ENCODE assay signal across 20 cellular contexts in genomic region chr19:33000510-33000909, GRCh38. TPM values are rescaled to one million over a fixed set of nuclear protein-coding genes. Genes with fewer than 3 reads are reported as not detected.
DNase-seq lines count a peak whose midpoint lies in the region; ATAC-seq and FAIRE-seq lines count a peak whose summit lies in the region.
"Had no signal": no experiment of that assay in that cellular context is flagged by ENCODE, and none has a peak within 500 bp of the region (broad histone marks: within the 10 kb centered on the region; RNA-seq: fewer than 3 reads in every experiment).

No MANE protein-coding gene starts in this region.

- H3K27ac ChIP-seq in KOPT-K1 (ENCODE audit: low read depth, low read length, poor library complexity, severe bottlenecking) = peak overlapping the region; percentile 53
- H3K27ac ChIP-seq: gastroesophageal sphincter, sigmoid colon, SK-N-MC, vagina had no signal

- no peaks in the 10 kb centered on the region for H3K9me3 ChIP-seq in KOPT-K1 (ENCODE audit: insufficient read depth, low read length, poor library complexity, severe bottlenecking)
- H3K9me3 ChIP-seq: gastroesophageal sphincter, sigmoid colon, vagina had no signal

- FAIRE-seq in HTR-8/SVneo (lab: Jason Lieb, UNC) = no peak

- H3K4me1 Mint-ChIP-seq in activated naive CD4-positive, alpha-beta T cell treated with anti-CD3 and anti-CD28 coated beads for 36 hours (ENCODE audit: low read depth) = peaks cover 6% of the 10 kb centered on the region
- H3K4me1 Mint-ChIP-seq in activated T-helper 2 cell treated with anti-CD3 and anti-CD28 coated beads, Interferon-gamma antibody, Interleukin-2, Interleukin-4, amounts not matched to agents 10 μg/mL and 5 μg/mL and 100 μg/mL, durations not matched to agents 14 hours and 24 hours and 36 hours (ENCODE audit: low read depth) = peaks cover 7% of the 10 kb centered on the region
- H3K4me1 Mint-ChIP-seq in stimulated activated naive CD8-positive, alpha-beta T cell treated with anti-CD3 and anti-CD28 coated beads, Interleukin-15, amount 100 ng/mL, for 72 hours = peaks cover 15% of the 10 kb centered on the region

- CTCF ChIA-PET in activated naive CD4-positive, alpha-beta T cell treated with anti-CD3 and anti-CD28 coated beads for 36 hours (lab: Charles Lee) = no interaction called here

- intact Hi-C loops in activated naive CD4-positive, alpha-beta T cell treated with anti-CD3 and anti-CD28 coated beads for 36 hours (cut with micrococcal nuclease) = no loop called here
- intact Hi-C loops in activated T-helper 2 cell treated with anti-CD3 and anti-CD28 coated beads, Interferon-gamma antibody, Interleukin-2, Interleukin-4, amounts not matched to agents 10 μg/mL and 5 μg/mL and 100 μg/mL, durations not matched to agents 14 hours and 24 hours and 36 hours (cut with micrococcal nuclease) = no loop called here

- no peaks in the 10 kb centered on the region for H3K27me3 Mint-ChIP-seq in activated naive CD4-positive, alpha-beta T cell treated with anti-CD3 and anti-CD28 coated beads for 36 hours (ENCODE audit: low read depth)
- no peaks in the 10 kb centered on the region for H3K27me3 Mint-ChIP-seq in activated T-helper 2 cell treated with anti-CD3 and anti-CD28 coated beads, Interferon-gamma antibody, Interleukin-2, Interleukin-4, amounts not matched to agents 10 μg/mL and 5 μg/mL and 100 μg/mL, durations not matched to agents 14 hours and 24 hours and 36 hours (ENCODE audit: low read depth)
- no peaks in the 10 kb centered on the region for H3K27me3 Mint-ChIP-seq in stimulated activated naive CD8-positive, alpha-beta T cell treated with anti-CD3 and anti-CD28 coated beads, Interleukin-15, amount 100 ng/mL, for 72 hours

- H3K4me3 Mint-ChIP-seq in activated naive CD4-positive, alpha-beta T cell treated with anti-CD3 and anti-CD28 coated beads for 36 hours = no peak overlapping the region
- no peak overlapping the region for H3K4me3 Mint-ChIP-seq in activated T-helper 2 cell treated with anti-CD3 and anti-CD28 coated beads, Interferon-gamma antibody, Interleukin-2, Interleukin-4, amounts not matched to agents 10 μg/mL and 5 μg/mL and 100 μg/mL, durations not matched to agents 14 hours and 24 hours and 36 hours (ENCODE audit: low read depth)
- peak overlapping the region; percentile 7 to 41 for H3K4me3 Mint-ChIP-seq in stimulated activated naive CD8-positive, alpha-beta T cell treated with anti-CD3 and anti-CD28 coated beads, Interleukin-15, amount 100 ng/mL, for 72 hours

- no peaks in the 10 kb centered on the region for H3K9me3 Mint-ChIP-seq in activated naive CD4-positive, alpha-beta T cell treated with anti-CD3 and anti-CD28 coated beads for 36 hours
- no peaks in the 10 kb centered on the region for H3K9me3 Mint-ChIP-seq in activated T-helper 2 cell treated with anti-CD3 and anti-CD28 coated beads, Interferon-gamma antibody, Interleukin-2, Interleukin-4, amounts not matched to agents 10 μg/mL and 5 μg/mL and 100 μg/mL, durations not matched to agents 14 hours and 24 hours and 36 hours
- no peaks in the 10 kb centered on the region for H3K9me3 Mint-ChIP-seq in stimulated activated naive CD8-positive, alpha-beta T cell treated with anti-CD3 and anti-CD28 coated beads, Interleukin-15, amount 100 ng/mL, for 72 hours

- H3K27ac Mint-ChIP-seq in activated naive CD4-positive, alpha-beta T cell treated with anti-CD3 and anti-CD28 coated beads for 36 hours = no peak overlapping the region
- H3K27ac Mint-ChIP-seq in activated T-helper 2 cell treated with anti-CD3 and anti-CD28 coated beads, Interferon-gamma antibody, Interleukin-2, Interleukin-4, amounts not matched to agents 10 μg/mL and 5 μg/mL and 100 μg/mL, durations not matched to agents 14 hours and 24 hours and 36 hours = peak overlapping the region; percentile 51
- peak overlapping the region; percentile 90 to 95 for H3K27ac Mint-ChIP-seq in stimulated activated naive CD8-positive, alpha-beta T cell treated with anti-CD3 and anti-CD28 coated beads, Interleukin-15, amount 100 ng/mL, for 72 hours

- H3K36me3 ChIP-seq in KOPT-K1 (ENCODE audit: insufficient read depth, low read length) = no peaks in the 10 kb centered on the region
- H3K36me3 ChIP-seq: sigmoid colon, vagina had no signal

- DNase-seq in activated naive CD4-positive, alpha-beta T cell treated with anti-CD3 and anti-CD28 coated beads for 36 hours = peak; percentile 7
- DNase-seq in activated naive CD4-positive, alpha-beta T cell treated with anti-CD3 and anti-CD28 coated beads, Interleukin-2, amount 50 U/mL, for 16 hours = no peak
- peak; percentile 11 for DNase-seq in activated T-helper 2 cell treated with anti-CD3 and anti-CD28 coated beads, Interferon-gamma antibody, Interleukin-2, Interleukin-4, amounts not matched to agents 10 μg/mL and 5 μg/mL and 100 μg/mL, durations not matched to agents 14 hours and 24 hours and 36 hours (ENCODE audit: low spot score)
- no peak for DNase-seq in stimulated activated naive CD8-positive, alpha-beta T cell treated with anti-CD3 and anti-CD28 coated beads, Interleukin-15, amount 100 ng/mL, for 72 hours
- DNase-seq in HTR-8/SVneo (ENCODE audit: insufficient read length, low spot score) (no peak), COLO829 (ENCODE audit: low spot score) (no peak)
- DNase-seq: hypothalamus; Karpas-422; left ventricle myocardium superior; midbrain; NCI-H187; NCI-H526 treated with DMSO at 0.1 percent for 48 hours; sigmoid colon; stimulated activated CD8-positive, alpha-beta memory T cell treated with anti-CD3 and anti-CD28 coated beads, Interleukin-4, amount 100 ng/mL, for 48 hours; substantia nigra; T-helper 9 cell had no signal

- no peaks in the 10 kb centered on the region for H3K36me3 Mint-ChIP-seq in activated naive CD4-positive, alpha-beta T cell treated with anti-CD3 and anti-CD28 coated beads for 36 hours (ENCODE audit: low read depth)
- no peaks in the 10 kb centered on the region for H3K36me3 Mint-ChIP-seq in activated T-helper 2 cell treated with anti-CD3 and anti-CD28 coated beads, Interferon-gamma antibody, Interleukin-2, Interleukin-4, amounts not matched to agents 10 μg/mL and 5 μg/mL and 100 μg/mL, durations not matched to agents 14 hours and 24 hours and 36 hours (ENCODE audit: low read depth)

- peak; percentile 52 for ATAC-seq in stimulated activated naive CD8-positive, alpha-beta T cell treated with anti-CD3 and anti-CD28 coated beads, Interleukin-15, amount 100 ng/mL, for 72 hours
- ATAC-seq: gastroesophageal sphincter, left ventricle myocardium superior had no signal

RNA-seq across cellular contexts. Expression of gene FAAP24, which starts 28.5 kb away (rescaled TPM):
- 10 to 100 TPM in 1 of 2 experiments, 1 to 10 TPM in 1; 9.6 to 10.5 TPM for total RNA-seq in activated naive CD4-positive, alpha-beta T cell treated with anti-CD3 and anti-CD28 coated beads for 36 hours
- total RNA-seq in activated T-helper 2 cell treated with anti-CD3 and anti-CD28 coated beads, Interferon-gamma antibody, Interleukin-2, Interleukin-4, amounts not matched to agents 10 μg/mL and 5 μg/mL and 100 μg/mL, durations not matched to agents 14 hours and 24 hours and 36 hours = 9.8 and 10.7 TPM in 2 replicates
- total RNA-seq: left ventricle myocardium superior had no signal

RNA-seq across cellular contexts. Expression of gene CEP89, which starts 28.8 kb away (rescaled TPM):
- 10 to 100 TPM; 14.6 to 15.5 TPM for total RNA-seq in activated naive CD4-positive, alpha-beta T cell treated with anti-CD3 and anti-CD28 coated beads for 36 hours
- total RNA-seq in activated T-helper 2 cell treated with anti-CD3 and anti-CD28 coated beads, Interferon-gamma antibody, Interleukin-2, Interleukin-4, amounts not matched to agents 10 μg/mL and 5 μg/mL and 100 μg/mL, durations not matched to agents 14 hours and 24 hours and 36 hours = 17.3 and 18.0 TPM in 2 replicates

Comparison
In these comparisons a context has a peak if more than half of its experiments do, and no peak if none do; other contexts are left out.
1. DNase-seq: peak in activated naive CD4-positive, alpha-beta T cell treated with anti-CD3 and anti-CD28 coated beads for 36 hours (single experiment) and activated T-helper 2 cell treated with anti-CD3 and anti-CD28 coated beads, Interferon-gamma antibody, Interleukin-2, Interleukin-4, amounts not matched to agents 10 μg/mL and 5 μg/mL and 100 μg/mL, durations not matched to agents 14 hours and 24 hours and 36 hours (single experiment); none in activated naive CD4-positive, alpha-beta T cell treated with anti-CD3 and anti-CD28 coated beads, Interleukin-2, amount 50 U/mL, for 16 hours (single experiment), stimulated activated naive CD8-positive, alpha-beta T cell treated with anti-CD3 and anti-CD28 coated beads, Interleukin-15, amount 100 ng/mL, for 72 hours (0 of 2), HTR-8/SVneo (single experiment) and COLO829 (single experiment).
2. H3K4me3 Mint-ChIP-seq: peak in stimulated activated naive CD8-positive, alpha-beta T cell treated with anti-CD3 and anti-CD28 coated beads, Interleukin-15, amount 100 ng/mL, for 72 hours (2 of 2); none in activated naive CD4-positive, alpha-beta T cell treated with anti-CD3 and anti-CD28 coated beads for 36 hours (single experiment) and activated T-helper 2 cell treated with anti-CD3 and anti-CD28 coated beads, Interferon-gamma antibody, Interleukin-2, Interleukin-4, amounts not matched to agents 10 μg/mL and 5 μg/mL and 100 μg/mL, durations not matched to agents 14 hours and 24 hours and 36 hours (single experiment).